In the genomic region with DNA sequence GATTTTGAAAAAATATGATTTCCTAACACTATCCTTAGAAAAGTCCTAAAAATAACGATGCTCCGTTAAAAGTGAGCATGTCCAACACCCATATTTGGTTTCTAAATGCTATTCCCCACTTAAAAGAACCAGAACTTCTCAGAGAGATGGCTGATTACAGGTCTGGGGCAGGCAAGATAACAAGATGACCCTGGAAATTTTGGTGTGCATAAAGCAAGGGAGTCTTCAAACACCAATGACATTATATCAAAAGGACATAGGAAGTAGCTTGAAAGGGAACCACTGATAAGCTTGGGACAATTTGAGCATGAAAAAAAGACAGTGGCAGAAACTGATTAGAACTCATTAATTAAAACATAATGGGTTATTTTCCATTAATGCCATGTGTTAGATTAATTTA, we compare ENCODE assay signal across 18 cellular contexts. TPM values are rescaled to one million over a fixed set of nuclear protein-coding genes. Genes with fewer than 3 reads are reported as not detected.
DNase-seq lines count a peak whose midpoint lies in the region; ATAC-seq and TF ChIP-seq lines count a peak whose summit lies in the region.
"Had no signal": no experiment of that assay in that cellular context is flagged by ENCODE, and none has a peak within 500 bp of the region (broad histone marks: within the 10 kb centered on the region; RNA-seq: fewer than 3 reads in every experiment).

No MANE protein-coding gene starts in this region.

- peaks cover 58% of the 10 kb centered on the region for H3K36me3 ChIP-seq in CD8-positive, alpha-beta memory T cell (ENCODE audit: insufficient read depth, low read length)
- H3K36me3 ChIP-seq in effector memory CD4-positive, alpha-beta T cell (ENCODE audit: control insufficient read depth, insufficient read depth, low read length): peaks cover 52% of the 10 kb centered on the region
- H3K36me3 ChIP-seq in right atrium auricular region: no peaks in the 10 kb centered on the region
- H3K36me3 ChIP-seq: prostate gland had no signal

- no peaks in the 10 kb centered on the region for H3K27me3 ChIP-seq in CD8-positive, alpha-beta memory T cell (ENCODE audit: insufficient read depth, low read length, poor library complexity, severe bottlenecking)
- H3K27me3 ChIP-seq in effector memory CD4-positive, alpha-beta T cell (replicated peaks; ENCODE audit: control insufficient read depth, insufficient read depth, low read length, poor library complexity, severe bottlenecking): no peaks in the 10 kb centered on the region
- H3K27me3 ChIP-seq in right atrium auricular region: no peaks in the 10 kb centered on the region

- H3K27ac Mint-ChIP-seq in CD14-positive monocyte (peak overlapping the region in 6 of 7 donors; percentile 8 to 83 (median 24)), activated B cell treated with CpG ODN at 0.5 μM for 24 hours (peak overlapping the region; percentile 27)
- peak overlapping the region; percentile 39 to 99 (median 82) for H3K27ac Mint-ChIP-seq in CD8-positive, alpha-beta memory T cell

- H3K27ac ChIP-seq in CD8-positive, alpha-beta memory T cell (ENCODE audit: low read depth, low read length): no peak overlapping the region
- peak overlapping the region; percentile 22 for H3K27ac ChIP-seq in effector memory CD4-positive, alpha-beta T cell (ENCODE audit: insufficient read depth, low read length, poor library complexity, severe bottlenecking)
- H3K27ac ChIP-seq in right atrium auricular region: no peak overlapping the region
- H3K27ac ChIP-seq: prostate gland had no signal

- no peak for TF ChIP-seq CTCF in CD14-positive monocyte (IDR thresholded peaks at IDR 0.05)
- TF ChIP-seq CTCF in activated B cell treated with CpG ODN at 0.5 μM for 24 hours (IDR thresholded peaks at IDR 0.05): no peak
- TF ChIP-seq CTCF in right atrium auricular region (IDR thresholded peaks at IDR 0.05): no peak

- no peak for DNase-seq in CD14-positive monocyte (ENCODE audit: low spot score)
- no peak for DNase-seq in CD8-positive, alpha-beta memory T cell
- no peak for DNase-seq in activated B cell treated with CpG ODN at 0.5 μM for 24 hours
- DNase-seq in effector memory CD4-positive, alpha-beta T cell: no peak
- no peak for DNase-seq in anterior cingulate cortex (lab: John Stamatoyannopoulos, UW)
- DNase-seq in right atrium auricular region (ENCODE audit: low spot score): no peak
- DNase-seq: activated CD4-positive, alpha-beta T cell treated with anti-CD3 and anti-CD28 coated beads, Interleukin-2, amount 50 U/mL, for 4 hours; GDM1; KG1; NCI-H2081; NCI-H69; SIG-M5; small intestine; stimulated activated CD4-positive, alpha-beta T cell treated with anti-CD3 and anti-CD28 coated beads, Interleukin-4, amount 100 ng/mL, for 24 hours had no signal

- intact Hi-C loops in CD14-positive monocyte (cut with micrococcal nuclease): no loop called here
- intact Hi-C loops in activated B cell treated with CpG ODN at 0.5 μM for 24 hours (cut with micrococcal nuclease): loop anchor here (5.0 kb wide), 1 partner anchor 591 kb away; no protein-coding TSS in a partner anchor

- ATAC-seq in activated B cell treated with CpG ODN at 0.5 μM for 24 hours (ENCODE audit: low read depth) (no peak), GM21576 (IDR thresholded peaks at IDR 0.05; ENCODE audit: unreplicated experiment) (no peak), HG02973 (IDR thresholded peaks at IDR 0.05; ENCODE audit: unreplicated experiment) (no peak)

- no peak overlapping the region for H3K4me3 ChIP-seq in CD8-positive, alpha-beta memory T cell (ENCODE audit: low read length)
- H3K4me3 ChIP-seq in effector memory CD4-positive, alpha-beta T cell (ENCODE audit: insufficient read depth, low read depth, low read length, poor library complexity, severe bottlenecking): no peak overlapping the region
- no peak overlapping the region for H3K4me3 ChIP-seq in right atrium auricular region
- H3K4me3 ChIP-seq: lung, prostate gland had no signal

- H3K27me3 Mint-ChIP-seq in CD14-positive monocyte (ENCODE audit: low read depth in 3 of 3): peaks cover 0 to 4% (median 0%) of the 10 kb centered on the region in 3 donors
- no peaks in the 10 kb centered on the region for H3K27me3 Mint-ChIP-seq in CD8-positive, alpha-beta memory T cell
- H3K27me3 Mint-ChIP-seq in activated B cell treated with CpG ODN at 0.5 μM for 24 hours: no peaks in the 10 kb centered on the region

- H3K4me3 Mint-ChIP-seq in CD14-positive monocyte (no peak overlapping the region), activated B cell treated with CpG ODN at 0.5 μM for 24 hours (no peak overlapping the region)
- H3K4me3 Mint-ChIP-seq in CD8-positive, alpha-beta memory T cell: peak overlapping the region in 6 of 7 donors; percentile 17 to 75 (median 58)

- POLR2A ChIA-PET in CD8-positive, alpha-beta memory T cell (lab: Charles Lee): interaction anchor here (0.7 to 2.6 kb wide), 3 partner anchors 10 to 196 kb away, joined by 3 to 10 read pairs (median 3); no protein-coding TSS in a partner anchor
- POLR2A ChIA-PET in activated B cell treated with CpG ODN at 0.5 μM for 24 hours (lab: Charles Lee): interaction anchor here (0.9 to 2.2 kb wide), 6 partner anchors 10 to 109 kb away, joined by 3 to 9 read pairs (median 4); no protein-coding TSS in a partner anchor

- H3K9me3 ChIP-seq in CD8-positive, alpha-beta memory T cell (ENCODE audit: low read length): no peaks in the 10 kb centered on the region
- no peaks in the 10 kb centered on the region for H3K9me3 ChIP-seq in effector memory CD4-positive, alpha-beta T cell (ENCODE audit: control insufficient read depth, low read length)
- no peaks in the 10 kb centered on the region for H3K9me3 ChIP-seq in right atrium auricular region
- H3K9me3 ChIP-seq: prostate gland had no signal

- H3K4me1 Mint-ChIP-seq in CD14-positive monocyte (peaks cover 49% of the 10 kb centered on the region), activated B cell treated with CpG ODN at 0.5 μM for 24 hours (peaks cover 85% of the 10 kb centered on the region)
- H3K4me1 Mint-ChIP-seq in CD8-positive, alpha-beta memory T cell: peaks cover 89 to 100% (median 99%) of the 10 kb centered on the region in 3 donors

- H3K4me1 ChIP-seq in CD8-positive, alpha-beta memory T cell (ENCODE audit: insufficient read depth, low read length): peaks cover 97% of the 10 kb centered on the region
- peaks cover 39% of the 10 kb centered on the region for H3K4me1 ChIP-seq in effector memory CD4-positive, alpha-beta T cell (ENCODE audit: control insufficient read depth, insufficient read depth, low read length, poor library complexity, severe bottlenecking)
- no peaks in the 10 kb centered on the region for H3K4me1 ChIP-seq in right atrium auricular region
- H3K4me1 ChIP-seq: prostate gland had no signal

- no peaks in the 10 kb centered on the region for H3K9me3 Mint-ChIP-seq in CD14-positive monocyte
- H3K9me3 Mint-ChIP-seq in CD8-positive, alpha-beta memory T cell: no peaks in the 10 kb centered on the region
- no peaks in the 10 kb centered on the region for H3K9me3 Mint-ChIP-seq in activated B cell treated with CpG ODN at 0.5 μM for 24 hours

- H3K36me3 Mint-ChIP-seq in CD14-positive monocyte (peaks cover 82 to 96% of the 10 kb centered on the region in 2 donors), activated B cell treated with CpG ODN at 0.5 μM for 24 hours (ENCODE audit: low read depth) (peaks cover 80% of the 10 kb centered on the region)
- H3K36me3 Mint-ChIP-seq in CD8-positive, alpha-beta memory T cell: peaks cover 22 to 87% (median 34%) of the 10 kb centered on the region in 3 donors

- CTCF ChIA-PET in CD8-positive, alpha-beta memory T cell (lab: Charles Lee): interaction anchor here (0.8 to 1.5 kb wide), 5 partner anchors 10 to 183 kb away, joined by 3 to 4 read pairs (median 3); no protein-coding TSS in a partner anchor
- CTCF ChIA-PET in activated B cell treated with CpG ODN at 0.5 μM for 24 hours (lab: Charles Lee): no interaction called here

RNA-seq across cellular contexts. Expression of gene STK17B, which starts 17.9 kb away (rescaled TPM):
- polyA plus RNA-seq in CD14-positive monocyte: 100 to 1,000 TPM; 171 to 244 TPM
- 100 to 1,000 TPM; 121 to 130 TPM for total RNA-seq in CD8-positive, alpha-beta memory T cell
- polyA plus RNA-seq in CD8-positive, alpha-beta memory T cell: 54.6 TPM
- total RNA-seq in activated B cell treated with CpG ODN at 0.5 μM for 24 hours: 203 and 226 TPM in 2 replicates
- 1 to 10 TPM; 6.7 to 7.9 TPM for total RNA-seq in right atrium auricular region

Comparison
In these comparisons a context has a peak if more than half of its experiments do, and no peak if none do; other contexts are left out.
1. H3K27ac Mint-ChIP-seq: peak in every context shown above with its lines; median percentile 82 in CD8-positive, alpha-beta memory T cell; 27 in activated B cell treated with CpG ODN at 0.5 μM for 24 hours; 24 in CD14-positive monocyte.
2. H3K4me3 Mint-ChIP-seq: peak in CD8-positive, alpha-beta memory T cell (6 of 7); none in CD14-positive monocyte (0 of 2) and activated B cell treated with CpG ODN at 0.5 μM for 24 hours (single experiment).
3. RNA of gene STK17B, which starts 17.9 kb away (total RNA-seq): 203 to 226 TPM in activated B cell treated with CpG ODN at 0.5 μM for 24 hours and 121 to 130 TPM in CD8-positive, alpha-beta memory T cell; 6.7 to 7.9 TPM in right atrium auricular region; every median in the first group is over 10 times any median in the second.